In genomic region chr16:4695473-4696171, GRCh38 we compare ENCODE assay signal across 10 cellular contexts. TPM values are rescaled to one million over a fixed set of nuclear protein-coding genes. Genes with fewer than 3 reads are reported as not detected.
A peak's percentile ranks its signal among the peaks of the same experiment; 100 is the strongest.
DNase-seq lines count a peak whose midpoint lies in the region; ATAC-seq and TF ChIP-seq lines count a peak whose summit lies in the region.
"Had no signal": no experiment of that assay in that cellular context is flagged by ENCODE, and none has a peak within 500 bp of the region (broad histone marks: within the 10 kb centered on the region; RNA-seq: fewer than 3 reads in every experiment).

No MANE protein-coding gene starts in this region.

- H3K36me3 ChIP-seq in Karpas-422 (ENCODE audit: insufficient read depth, low read length) = no peaks in the 10 kb centered on the region; the same call in none of the 2 replicates

- peaks cover 12% of the 10 kb centered on the region for H3K36me3 Mint-ChIP-seq in activated CD4-positive, alpha-beta T cell treated with anti-CD3 and anti-CD28 coated beads for 36 hours (ENCODE audit: low read depth)
- H3K36me3 Mint-ChIP-seq in central memory CD8-positive, alpha-beta T cell (ENCODE audit: insufficient read depth) = peaks cover 57% of the 10 kb centered on the region
- H3K36me3 Mint-ChIP-seq in progenitor cell of endocrine pancreas (ENCODE audit: insufficient read depth) = peaks cover 4% of the 10 kb centered on the region

- no peaks in the 10 kb centered on the region for H3K9me3 Mint-ChIP-seq in activated CD4-positive, alpha-beta T cell treated with anti-CD3 and anti-CD28 coated beads for 36 hours (ENCODE audit: low read depth)
- H3K9me3 Mint-ChIP-seq in central memory CD8-positive, alpha-beta T cell = no peaks in the 10 kb centered on the region
- no peaks in the 10 kb centered on the region for H3K9me3 Mint-ChIP-seq in progenitor cell of endocrine pancreas (ENCODE audit: low read depth)

- no peaks in the 10 kb centered on the region for H3K27me3 Mint-ChIP-seq in activated CD4-positive, alpha-beta T cell treated with anti-CD3 and anti-CD28 coated beads for 36 hours
- H3K27me3 Mint-ChIP-seq in central memory CD8-positive, alpha-beta T cell = no peaks in the 10 kb centered on the region
- no peaks in the 10 kb centered on the region for H3K27me3 Mint-ChIP-seq in progenitor cell of endocrine pancreas

- no peak overlapping the region for H2AFZ ChIP-seq in Karpas-422 (ENCODE audit: low read length)

- H3K4me3 Mint-ChIP-seq in activated CD4-positive, alpha-beta T cell treated with anti-CD3 and anti-CD28 coated beads for 36 hours = peak overlapping the region; percentile 77
- H3K4me3 Mint-ChIP-seq in central memory CD8-positive, alpha-beta T cell = peak overlapping the region; percentile 82
- peak overlapping the region; percentile 75 for H3K4me3 Mint-ChIP-seq in progenitor cell of endocrine pancreas (ENCODE audit: low read depth)

- H3K9me2 ChIP-seq in Karpas-422 (replicated peaks; ENCODE audit: insufficient read depth, low read length) = no peaks in the 10 kb centered on the region

- H3K27ac ChIP-seq in Karpas-422 (ENCODE audit: low read length) = peak overlapping the region; percentile 62

- H3K4me1 Mint-ChIP-seq in activated CD4-positive, alpha-beta T cell treated with anti-CD3 and anti-CD28 coated beads for 36 hours = peaks cover 25% of the 10 kb centered on the region
- peaks cover 15% of the 10 kb centered on the region for H3K4me1 Mint-ChIP-seq in central memory CD8-positive, alpha-beta T cell
- peaks cover 1% of the 10 kb centered on the region for H3K4me1 Mint-ChIP-seq in progenitor cell of endocrine pancreas (ENCODE audit: low read depth)

- TF ChIP-seq CTCF in progenitor cell of endocrine pancreas (IDR thresholded peaks at IDR 0.05; ENCODE audit: unreplicated experiment) (no peak), GM10248 (IDR thresholded peaks at IDR 0.05; ENCODE audit: control extremely low read depth, extremely low read depth, low read depth, missing control alignments) (no peak)

- peak overlapping the region; percentile 100; the same call in 1 of the 2 replicates for H3K4me3 ChIP-seq in Karpas-422 (ENCODE audit: low read length)

- no peaks in the 10 kb centered on the region for H3K27me3 ChIP-seq in Karpas-422 (ENCODE audit: low read length)

- no peak overlapping the region for H3K27ac Mint-ChIP-seq in activated CD4-positive, alpha-beta T cell treated with anti-CD3 and anti-CD28 coated beads for 36 hours
- H3K27ac Mint-ChIP-seq in central memory CD8-positive, alpha-beta T cell (ENCODE audit: low read depth) = peak overlapping the region; percentile 44
- peak overlapping the region; percentile 69 for H3K27ac Mint-ChIP-seq in progenitor cell of endocrine pancreas

- peaks cover 9% of the 10 kb centered on the region for H4K20me1 ChIP-seq in Karpas-422 (ENCODE audit: insufficient read depth, low read depth, low read length)

- POLR2A ChIA-PET in activated CD4-positive, alpha-beta T cell treated with anti-CD3 and anti-CD28 coated beads for 36 hours (lab: Charles Lee) = interaction anchor here (0.8 kb wide), 1 partner anchor 39 kb away, joined by 4 read pairs; the partner anchor contains the start of genes ANKS3 and DNAAF8
- POLR2A ChIA-PET in GM10248 (lab: Yijun Ruan, JAX) = no interaction called here

- H3K4me1 ChIP-seq in Karpas-422 (ENCODE audit: low read length) = peaks cover 33% of the 10 kb centered on the region

- intact Hi-C loops in activated CD4-positive, alpha-beta T cell treated with anti-CD3 and anti-CD28 coated beads for 36 hours (cut with DNase I, micrococcal nuclease) = no loop called here

- CTCF ChIA-PET in activated CD4-positive, alpha-beta T cell treated with anti-CD3 and anti-CD28 coated beads for 36 hours (lab: Charles Lee) = interaction anchor here (0.7 to 1.5 kb wide), 7 partner anchors 12 to 268 kb away, joined by 3 to 5 read pairs (median 3); partner anchors contain the start of genes ANKS3 and DNAAF8
- CTCF ChIA-PET in GM10248 (lab: Yijun Ruan, JAX) = interaction anchor here (0.9 to 2.4 kb wide), 5 partner anchors 10 to 26 kb away, joined by 3 to 11 read pairs (median 3); no protein-coding TSS in a partner anchor

- ATAC-seq in activated CD4-positive, alpha-beta T cell treated with anti-CD3 and anti-CD28 coated beads for 36 hours = no peak
- ATAC-seq in central memory CD8-positive, alpha-beta T cell (replicated peaks; ENCODE audit: extremely low read depth, poor library complexity, severe bottlenecking) = no peak
- no peak for ATAC-seq in GM18498 (IDR thresholded peaks at IDR 0.05; ENCODE audit: unreplicated experiment)

- H3K4me2 ChIP-seq in Karpas-422 (ENCODE audit: low read depth, low read length, poor library complexity, severe bottlenecking) = peak overlapping the region; percentile 88

- H3K9me3 ChIP-seq in Karpas-422 (ENCODE audit: low read length) = no peaks in the 10 kb centered on the region

- DNase-seq in activated CD4-positive, alpha-beta T cell treated with anti-CD3 and anti-CD28 coated beads for 36 hours = no peak
- no peak for DNase-seq in activated CD4-positive, alpha-beta T cell treated with anti-CD3 and anti-CD28 coated beads for 48 hours
- DNase-seq in Karpas-422 (no peak), progenitor cell of endocrine pancreas (ENCODE audit: low spot score, unreplicated experiment) (no peak), GM10248 (ENCODE audit: extremely low spot score) (no peak), Kasumi-1 (lab: John Stamatoyannopoulos, UW) (no peak)
- no peak for DNase-seq in central memory CD8-positive, alpha-beta T cell (ENCODE audit: low spot score in 2 of 2)
- DNase-seq: KG1, trophoblast cell had no signal

- peaks cover 19% of the 10 kb centered on the region for H3K79me2 ChIP-seq in Karpas-422 (ENCODE audit: low read length)

- H3K9ac ChIP-seq in Karpas-422 (ENCODE audit: low read length) = peak overlapping the region; percentile 99

RNA-seq across cellular contexts. Expression of gene NUDT16L1, which starts 2.3 kb away (rescaled TPM):
- 10 to 100 TPM; 16.4 to 22.5 TPM for total RNA-seq in activated CD4-positive, alpha-beta T cell treated with anti-CD3 and anti-CD28 coated beads for 36 hours
- total RNA-seq in Karpas-422 (2014; rRNA removed; shearing (Covaris generic); ENCODE audit: low replicate concordance) = 24.0 and 53.9 TPM in 2 replicates
- total RNA-seq in progenitor cell of endocrine pancreas = 39.4 and 41.8 TPM in 2 replicates

RNA-seq across cellular contexts. Expression of gene ANKS3, which starts 38.4 kb away (rescaled TPM):
- 10 to 100 TPM; 12.1 to 14.1 TPM for total RNA-seq in activated CD4-positive, alpha-beta T cell treated with anti-CD3 and anti-CD28 coated beads for 36 hours
- total RNA-seq in Karpas-422 (2014; rRNA removed; shearing (Covaris generic); ENCODE audit: low replicate concordance) = 6.4 and 16.8 TPM in 2 replicates
- 45.0 and 45.3 TPM in 2 replicates for total RNA-seq in progenitor cell of endocrine pancreas

RNA-seq across cellular contexts. Expression of gene DNAAF8, which starts 38.7 kb away (rescaled TPM):
- under 1 TPM; 0.11 to 0.16 TPM for total RNA-seq in activated CD4-positive, alpha-beta T cell treated with anti-CD3 and anti-CD28 coated beads for 36 hours
- total RNA-seq in Karpas-422 (2014; rRNA removed; shearing (Covaris generic); ENCODE audit: low replicate concordance) = 0.22 and 3.7 TPM in 2 replicates
- 1.1 TPM in 2 replicates for total RNA-seq in progenitor cell of endocrine pancreas
